ENCODE assay signal across 11 cellular contexts in genomic region chr10:74827694-74828093, GRCh38. TPM values are rescaled to one million over a fixed set of nuclear protein-coding genes. Genes with fewer than 3 reads are reported as not detected.
A peak's percentile ranks its signal among the peaks of the same experiment; 100 is the strongest.
DNase-seq lines count a peak whose midpoint lies in the region; ATAC-seq and TF ChIP-seq lines count a peak whose summit lies in the region.
"Had no signal": no experiment of that assay in that cellular context is flagged by ENCODE, and none has a peak within 500 bp of the region (broad histone marks: within the 10 kb centered on the region; RNA-seq: fewer than 3 reads in every experiment).

No MANE protein-coding gene starts in this region.

- DNase-seq in cardiac muscle cell (ENCODE audit: low read depth in 1 of 2, low spot score in 1 of 2) (no peak), Right ventricle myocardium inferior (ENCODE audit: missing footprints) (no peak), astrocyte of the cerebellum (ENCODE audit: low read depth) (no peak), upper lobe of right lung (no peak), lower leg skin (ENCODE audit: low spot score in 2 of 2) (no peak)
- DNase-seq in stimulated activated CD4-positive, alpha-beta T cell treated with anti-CD3 and anti-CD28 coated beads, Interleukin-12 subunit alpha, Interleukin-12 subunit beta, amount 100 ng/mL, for 4 hours = no peak
- DNase-seq: GOT3, left ventricle myocardium superior, NCI-H1930 had no signal

- 91 to 92% methylated on average over 7 of the region's 7 CpGs for WGBS in mesodermal cell (ENCODE audit: insufficient coverage in 2 of 2), 2 experiments
- WGBS in lower leg skin, 2 donors = 81 to 83% methylated on average over 7 of the region's 7 CpGs

- H3K27ac ChIP-seq in cardiac muscle cell (no peak overlapping the region), mesodermal cell (ENCODE audit: low read depth, low read length, severe bottlenecking) (no peak overlapping the region), upper lobe of right lung (no peak overlapping the region)

- H3K27me3 ChIP-seq in cardiac muscle cell = no peaks in the 10 kb centered on the region
- no peaks in the 10 kb centered on the region for H3K27me3 ChIP-seq in upper lobe of right lung

- no peaks in the 10 kb centered on the region for H3K36me3 ChIP-seq in cardiac muscle cell
- H3K36me3 ChIP-seq in mesodermal cell (ENCODE audit: control insufficient read depth, insufficient read depth, low read length) = no peaks in the 10 kb centered on the region
- no peaks in the 10 kb centered on the region for H3K36me3 ChIP-seq in upper lobe of right lung

- TF ChIP-seq POLR2A in lower leg skin (IDR thresholded peaks at IDR 0.05) = no peak

- H3K9me3 ChIP-seq in cardiac muscle cell (ENCODE audit: low read depth) = no peaks in the 10 kb centered on the region
- H3K9me3 ChIP-seq in mesodermal cell (ENCODE audit: control insufficient read depth, low read length) = no peaks in the 10 kb centered on the region
- no peaks in the 10 kb centered on the region for H3K9me3 ChIP-seq in upper lobe of right lung

- in situ Hi-C loops in astrocyte of the cerebellum (cut with HindIII; ENCODE audit: low sequenced_read_pairs) = no loop called here

- no peak for ATAC-seq in Right ventricle myocardium inferior
- ATAC-seq in upper lobe of right lung = no peak
- ATAC-seq in HG03045 (IDR thresholded peaks at IDR 0.05; ENCODE audit: unreplicated experiment) = no peak

- peaks cover 20% of the 10 kb centered on the region for H3K4me1 ChIP-seq in cardiac muscle cell (ENCODE audit: low read depth)
- H3K4me1 ChIP-seq in mesodermal cell (ENCODE audit: control insufficient read depth, insufficient read depth, low read length, poor library complexity, severe bottlenecking) = peaks cover 7% of the 10 kb centered on the region
- H3K4me1 ChIP-seq in upper lobe of right lung = peaks cover 39% of the 10 kb centered on the region

- peak overlapping the region; percentile 68 for H3K4me3 ChIP-seq in cardiac muscle cell
- H3K4me3 ChIP-seq in astrocyte of the cerebellum (ENCODE audit: low read depth, low read length) = peak overlapping the region; percentile 60
- peak overlapping the region; percentile 88 for H3K4me3 ChIP-seq in mesodermal cell (ENCODE audit: extremely low read depth, insufficient read depth, low read length, poor library complexity, severe bottlenecking)
- H3K4me3 ChIP-seq in upper lobe of right lung = peak overlapping the region; percentile 87
- no peak overlapping the region for H3K4me3 ChIP-seq in lower leg skin (ENCODE audit: low read depth, poor library complexity, severe bottlenecking)

- no peak for TF ChIP-seq CTCF in cardiac muscle cell (IDR thresholded peaks at IDR 0.05; ENCODE audit: low read depth, low read length)
- TF ChIP-seq CTCF in astrocyte of the cerebellum (IDR thresholded peaks at IDR 0.05; ENCODE audit: low read depth, low read length, missing control alignments) = no peak
- TF ChIP-seq CTCF in upper lobe of right lung (IDR thresholded peaks at IDR 0.05) = no peak
- no peak for TF ChIP-seq CTCF in lower leg skin (IDR thresholded peaks at IDR 0.05)

- intact Hi-C loops in Right ventricle myocardium inferior (cut with DNase I) (loop anchor here (2.0 to 10.0 kb wide), 6 partner anchors 95 to 560 kb away; partner anchors contain the start of genes COMTD1 and SAMD8), upper lobe of right lung (cut with DNase I) (no loop called here), lower leg skin (cut with DNase I; ENCODE audit: low total_unique reads) (no loop called here)

RNA-seq across cellular contexts. Expression of gene KAT6B, which starts 1.3 kb away (rescaled TPM):
- total RNA-seq in cardiac muscle cell = 39.0 and 43.9 TPM in 2 replicates
- 32.0 and 34.0 TPM in 2 replicates for polyA plus RNA-seq in cardiac muscle cell
- total RNA-seq in Right ventricle myocardium inferior = 42.6 TPM
- polyA plus RNA-seq in mesodermal cell (2013, experiment 1 of 2) = 9.3 TPM
- 10.6 TPM for polyA plus RNA-seq in mesodermal cell (2013, experiment 2 of 2)
- 45.4 TPM for total RNA-seq in upper lobe of right lung
- 10 to 100 TPM; 17.2 to 40.1 (median 34.5) TPM for total RNA-seq in lower leg skin
